27 cellular contexts compared by ENCODE assay signal in genomic region chr4:26476545-26476944, GRCh38. TPM values are rescaled to one million over a fixed set of nuclear protein-coding genes. Genes with fewer than 3 reads are reported as not detected.
"Had no signal": no experiment of that assay in that cellular context is flagged by ENCODE, and none has a peak within 500 bp of the region (broad histone marks: within the 10 kb centered on the region; RNA-seq: fewer than 3 reads in every experiment).

No MANE protein-coding gene starts in this region.

- H3K36me3 ChIP-seq: esophagus squamous epithelium, lower lobe of right lung, prostate gland, right atrium auricular region, sigmoid colon, spleen, tibial artery had no signal

- H2AFZ ChIP-seq: parathyroid adenoma had no signal

- DNase-seq: cortex of kidney; effector memory CD8-positive, alpha-beta T cell; erythroblast; esophagus squamous epithelium; head of caudate nucleus; left ventricle myocardium superior; lower lobe of right lung; natural killer cell; sigmoid colon; spleen; stimulated activated CD4-positive, alpha-beta T cell treated with anti-CD3 and anti-CD28 coated beads, Interleukin-4, amount 100 ng/mL, for 4 hours; stimulated activated naive CD8-positive, alpha-beta T cell treated with anti-CD3 and anti-CD28 coated beads, Interleukin-15, Interleukin-2, amounts not matched to agents 100 U/mL and 50 U/mL, for 24 hours; substantia nigra; testis; tibial artery had no signal

- H3K27ac ChIP-seq: esophagus squamous epithelium, lower lobe of right lung, parathyroid adenoma, prostate gland, right atrium auricular region, sigmoid colon, skin epidermis, spleen, testis, tibial artery had no signal

- H3K9ac ChIP-seq: parathyroid adenoma had no signal

- H3K9me3 ChIP-seq: esophagus squamous epithelium, lower lobe of right lung, prostate gland, sigmoid colon, spleen, testis, tibial artery had no signal

- H3K4me3 ChIP-seq: esophagus squamous epithelium, lower lobe of right lung, prostate gland, right atrium auricular region, sigmoid colon, skin epidermis, spleen, testis, tibial artery had no signal

- FAIRE-seq: endometrium, frontal cortex, keratinocyte had no signal

- H3K27me3 ChIP-seq: esophagus squamous epithelium, right atrium auricular region, sigmoid colon, spleen, testis had no signal

- H3K4me1 ChIP-seq: esophagus squamous epithelium, lower lobe of right lung, parathyroid adenoma, prostate gland, right atrium auricular region, spleen, testis, tibial artery had no signal

- ATAC-seq: effector memory CD8-positive, alpha-beta T cell; left ventricle myocardium superior; lower lobe of right lung; natural killer cell; stimulated activated memory B cell treated with anti-CD40 and anti-IgM and Interleukin-4, amounts not matched to agents 10 μg/mL and 1 μg/mL and 100 μg/mL, for 72 hours; stimulated activated naive CD8-positive, alpha-beta T cell treated with anti-CD3 and anti-CD28 coated beads, Interleukin-15, Interleukin-2, amounts not matched to agents 100 U/mL and 50 U/mL, for 24 hours had no signal

RNA-seq across cellular contexts. Expression of gene CCKAR, which starts 13.7 kb away (rescaled TPM):
- total RNA-seq: dermis microvascular lymphatic vessel endothelial cell, esophagus squamous epithelium, frontal cortex, left ventricle myocardium superior, lower lobe of right lung, mesenteric fat pad, natural killer cell, prostate gland, right atrium auricular region, sigmoid colon, spleen had no signal
- polyA plus RNA-seq: keratinocyte, neural cell, spleen, urinary bladder had no signal
